Comparison of ENCODE assay signal across 11 cellular contexts in genomic region chr5:159469496-159470370, GRCh38.
DNase-seq lines count a peak whose midpoint lies in the region; ATAC-seq and TF ChIP-seq lines count a peak whose summit lies in the region.
"Had no signal": no experiment of that assay in that cellular context is flagged by ENCODE, and none has a peak within 500 bp of the region (broad histone marks: within the 10 kb centered on the region; RNA-seq: fewer than 3 reads in every experiment).

No MANE protein-coding gene starts in this region.

- H3K4me3 Mint-ChIP-seq in CD8-positive, alpha-beta memory T cell = peak overlapping the region in 6 of 7 donors; percentile 13 to 57 (median 42)
- H3K4me3 Mint-ChIP-seq in immature natural killer cell = peak overlapping the region; percentile 25 to 51 (median 38)

- H3K36me3 Mint-ChIP-seq in CD8-positive, alpha-beta memory T cell = peaks cover 0 to 16% (median 0%) of the 10 kb centered on the region in 3 donors
- no peaks in the 10 kb centered on the region for H3K36me3 Mint-ChIP-seq in immature natural killer cell

- no peaks in the 10 kb centered on the region for H3K27me3 ChIP-seq in CD8-positive, alpha-beta memory T cell (ENCODE audit: insufficient read depth, low read length, poor library complexity, severe bottlenecking)
- H3K27me3 ChIP-seq: tibial nerve had no signal

- no peak overlapping the region for H3K27ac ChIP-seq in CD8-positive, alpha-beta memory T cell (ENCODE audit: low read depth, low read length)
- H3K27ac ChIP-seq: tibial nerve had no signal

- H3K4me1 ChIP-seq in CD8-positive, alpha-beta memory T cell (ENCODE audit: insufficient read depth, low read length) = peaks cover 22% of the 10 kb centered on the region
- H3K4me1 ChIP-seq: tibial nerve had no signal

- peaks cover 4 to 18% (median 10%) of the 10 kb centered on the region in 5 donors for H3K9me3 Mint-ChIP-seq in CD8-positive, alpha-beta memory T cell
- peaks cover 1 to 20% (median 9%) of the 10 kb centered on the region in 6 donors for H3K9me3 Mint-ChIP-seq in immature natural killer cell

- no peak for TF ChIP-seq CTCF in LNCaP clone FGC (IDR thresholded peaks at IDR 0.05; ENCODE audit: control insufficient read depth, extremely low read depth, insufficient read depth)

- peaks cover 0 to 7% of the 10 kb centered on the region in 2 donors for H3K27me3 Mint-ChIP-seq in CD8-positive, alpha-beta memory T cell
- H3K27me3 Mint-ChIP-seq in immature natural killer cell (ENCODE audit: low read depth in 3 of 3) = peaks cover 11 to 13% (median 13%) of the 10 kb centered on the region in 3 donors

- H3K4me3 ChIP-seq in CD8-positive, alpha-beta memory T cell (ENCODE audit: low read length) = no peak overlapping the region
- H3K4me3 ChIP-seq in LNCaP clone FGC (ENCODE audit: low read depth, low read length) = no peak overlapping the region
- H3K4me3 ChIP-seq: skin epidermis, tibial nerve had no signal

- no peaks in the 10 kb centered on the region for H3K36me3 ChIP-seq in CD8-positive, alpha-beta memory T cell (ENCODE audit: insufficient read depth, low read length)
- H3K36me3 ChIP-seq: tibial nerve had no signal

- peak; percentile 97 for ATAC-seq in GM18907 (IDR thresholded peaks at IDR 0.05; ENCODE audit: unreplicated experiment)

- intact Hi-C loops in posterior cingulate gyrus (cut with DNase I) = no loop called here

- CTCF ChIA-PET in CD8-positive, alpha-beta memory T cell (lab: Charles Lee) = no interaction called here

- peak overlapping the region in 1 of 8 donors; percentile 5 for H3K27ac Mint-ChIP-seq in CD8-positive, alpha-beta memory T cell
- H3K27ac Mint-ChIP-seq in immature natural killer cell = no peak overlapping the region

- POLR2A ChIA-PET in CD8-positive, alpha-beta memory T cell (lab: Charles Lee) = no interaction called here

- peaks cover 4% of the 10 kb centered on the region for H3K9me3 ChIP-seq in CD8-positive, alpha-beta memory T cell (ENCODE audit: low read length)

- peak in 4 of 5 donors; percentile 6 to 21 (median 12) for DNase-seq in CD8-positive, alpha-beta memory T cell
- DNase-seq in LNCaP clone FGC (ENCODE audit: low read depth) (peak; percentile 61), immature natural killer cell (peak; percentile 29 to 47 (median 43)), globus pallidus (ENCODE audit: low spot score) (no peak), iPS-NIHi11 (ENCODE audit: low spot score) (no peak), posterior cingulate gyrus (no peak), SKM-1 treated with dmso at 0.1 percent for 144 hours (lab: John Stamatoyannopoulos, UW; ENCODE audit: unreplicated experiment) (no peak)
- DNase-seq: NCI-H2081 had no signal

- peaks cover 18 to 28% (median 21%) of the 10 kb centered on the region in 3 donors for H3K4me1 Mint-ChIP-seq in CD8-positive, alpha-beta memory T cell
- peaks cover 19 to 23% of the 10 kb centered on the region in 2 donors for H3K4me1 Mint-ChIP-seq in immature natural killer cell

Comparison
In these comparisons a context has a peak if more than half of its experiments do, and no peak if none do; other contexts are left out.
1. DNase-seq: peak in CD8-positive, alpha-beta memory T cell (4 of 5), LNCaP clone FGC (single experiment) and immature natural killer cell (3 of 3); none in globus pallidus (single experiment), iPS-NIHi11 (single experiment), posterior cingulate gyrus (0 of 10) and SKM-1 treated with dmso at 0.1 percent for 144 hours (single experiment).